Comparison of ENCODE assay signal across 18 cellular contexts in the genomic region with DNA sequence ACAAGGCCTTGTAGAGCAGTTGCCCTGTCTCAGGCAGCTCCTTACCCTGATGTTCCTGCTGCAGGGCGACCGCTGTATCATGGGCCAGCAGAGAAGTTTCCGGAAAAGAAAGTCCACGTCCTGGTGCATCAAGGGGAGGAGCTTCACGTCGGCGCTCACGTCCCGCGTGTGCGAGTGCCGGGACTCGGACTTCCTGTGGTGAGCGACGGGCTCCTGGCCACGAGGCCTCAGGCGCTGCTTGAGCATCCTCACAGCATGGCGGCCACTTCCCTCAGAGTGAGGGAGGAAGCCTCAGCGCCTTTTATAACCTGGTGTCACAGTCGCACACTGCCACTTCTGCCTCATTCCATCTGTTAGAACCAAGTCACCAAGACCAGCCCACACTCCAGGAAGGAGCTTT.
"Had no signal": no experiment of that assay in that cellular context is flagged by ENCODE, and none has a peak within 500 bp of the region (broad histone marks: within the 10 kb centered on the region; RNA-seq: fewer than 3 reads in every experiment).

No MANE protein-coding gene starts in this region.

- H3K4me3 ChIP-seq: MG63 had no signal

- DNase-seq: Karpas-422, KG1, MG63, NCI-H1092 treated with DMSO at 0.1 percent for 48 hours, NCI-H1436, NCI-H187, NCI-H2029, NCI-H2081 treated with DMSO at 0.1 percent for 48 hours, NCI-H2171, NCI-H226, NCI-H446, NCI-H510A, NCI-H524 treated with DMSO at 0.1 percent for 48 hours, NCI-H69, NCI-H774, RPMI8226, SHP77 had no signal

- H3K36me3 ChIP-seq: MG63 had no signal

- H3K9me3 ChIP-seq: MG63 had no signal

- H3K27me3 ChIP-seq: MG63 had no signal

- FAIRE-seq: RCC 7860 had no signal
